ENCODE assay signal across 21 cellular contexts in the genomic region with DNA sequence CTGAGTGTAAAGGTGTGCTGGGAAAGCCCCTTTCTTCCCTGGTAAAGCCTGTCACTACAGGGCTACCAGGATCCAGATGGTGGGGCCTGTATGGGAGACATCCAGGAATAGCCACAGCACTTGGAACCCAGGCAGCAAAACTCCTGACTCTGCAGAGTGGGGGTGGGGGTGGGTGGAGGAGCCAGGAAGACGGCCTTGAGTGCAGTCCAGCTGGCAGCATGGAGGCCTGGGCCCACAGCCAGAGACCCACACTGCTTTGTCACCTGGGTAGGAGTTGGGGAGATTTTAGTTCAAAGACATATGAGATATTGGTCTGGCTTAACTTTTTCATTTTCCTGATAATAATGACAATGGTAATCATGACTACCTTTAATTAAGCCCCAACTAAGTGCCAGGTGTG.
DNase-seq lines count a peak whose midpoint lies in the region; ATAC-seq, FAIRE-seq and TF ChIP-seq lines count a peak whose summit lies in the region.
"Had no signal": no experiment of that assay in that cellular context is flagged by ENCODE, and none has a peak within 500 bp of the region (broad histone marks: within the 10 kb centered on the region; RNA-seq: fewer than 3 reads in every experiment).

No MANE protein-coding gene starts in this region.

- no peak for FAIRE-seq in GM12892 (lab: Jason Lieb, UNC)

- no peak overlapping the region for H3K27ac Mint-ChIP-seq in T-helper 2 cell treated with Interferon-gamma antibody and Interleukin-4, amounts not matched to agents 5 μg/mL and 100 μg/mL, for 36 hours
- no peak overlapping the region for H3K27ac Mint-ChIP-seq in effector memory CD8-positive, alpha-beta T cell
- H3K27ac Mint-ChIP-seq: activated CD8-positive, alpha-beta T cell treated with anti-CD3 and anti-CD28 coated beads, Interleukin-2, amount 10 ng/mL, durations not matched to agents 7 days and 5 days; CD4-positive, alpha-beta T cell; naive B cell; stimulated activated naive B cell treated with anti-CD40 and anti-IgM and Interleukin-4, amounts not matched to agents 10 μg/mL and 1 μg/mL and 100 μg/mL, for 72 hours had no signal

- ATAC-seq in effector memory CD8-positive, alpha-beta T cell (replicated peaks): no peak
- ATAC-seq: activated CD8-positive, alpha-beta T cell treated with anti-CD3 and anti-CD28 coated beads, Interleukin-2, amount 10 ng/mL, durations not matched to agents 7 days and 5 days; stimulated activated naive B cell treated with anti-CD40 and anti-IgM and Interleukin-4, amounts not matched to agents 10 μg/mL and 1 μg/mL and 100 μg/mL, for 72 hours had no signal

- H3K9me3 ChIP-seq in HEK293 (ENCODE audit: control insufficient read depth, insufficient read depth, low read depth, low read length): no peaks in the 10 kb centered on the region
- H3K9me3 ChIP-seq: HAP-1 had no signal

- no peak overlapping the region for H3K4me3 ChIP-seq in HEK293 (ENCODE audit: low read depth, low read length)
- H3K4me3 ChIP-seq: HAP-1, lung had no signal

- H3K9me3 Mint-ChIP-seq in T-helper 2 cell treated with Interferon-gamma antibody and Interleukin-4, amounts not matched to agents 5 μg/mL and 100 μg/mL, for 36 hours: no peaks in the 10 kb centered on the region
- H3K9me3 Mint-ChIP-seq in effector memory CD8-positive, alpha-beta T cell: no peaks in the 10 kb centered on the region
- H3K9me3 Mint-ChIP-seq: CD4-positive, alpha-beta T cell; central memory CD8-positive, alpha-beta T cell; naive B cell; stimulated activated naive B cell treated with anti-CD40 and anti-IgM and Interleukin-4, amounts not matched to agents 10 μg/mL and 1 μg/mL and 100 μg/mL, for 72 hours had no signal

- H3K36me3 Mint-ChIP-seq in T-helper 2 cell treated with Interferon-gamma antibody and Interleukin-4, amounts not matched to agents 5 μg/mL and 100 μg/mL, for 36 hours (ENCODE audit: low read depth): no peaks in the 10 kb centered on the region
- H3K36me3 Mint-ChIP-seq in effector memory CD8-positive, alpha-beta T cell (ENCODE audit: insufficient read depth): no peaks in the 10 kb centered on the region
- H3K36me3 Mint-ChIP-seq: naive B cell; stimulated activated naive B cell treated with anti-CD40 and anti-IgM and Interleukin-4, amounts not matched to agents 10 μg/mL and 1 μg/mL and 100 μg/mL, for 72 hours had no signal

- H3K4me3 Mint-ChIP-seq in T-helper 2 cell treated with Interferon-gamma antibody and Interleukin-4, amounts not matched to agents 5 μg/mL and 100 μg/mL, for 36 hours: no peak overlapping the region
- H3K4me3 Mint-ChIP-seq in effector memory CD8-positive, alpha-beta T cell: no peak overlapping the region
- H3K4me3 Mint-ChIP-seq: activated CD8-positive, alpha-beta T cell treated with anti-CD3 and anti-CD28 coated beads, Interleukin-2, amount 10 ng/mL, durations not matched to agents 7 days and 5 days; CD4-positive, alpha-beta T cell; central memory CD8-positive, alpha-beta T cell; naive B cell; stimulated activated naive B cell treated with anti-CD40 and anti-IgM and Interleukin-4, amounts not matched to agents 10 μg/mL and 1 μg/mL and 100 μg/mL, for 72 hours had no signal

- no peaks in the 10 kb centered on the region for H3K36me3 ChIP-seq in HEK293 (ENCODE audit: control insufficient read depth in 2 of 2, insufficient read depth in 1 of 2, low read length in 2 of 2)
- H3K36me3 ChIP-seq: HAP-1 had no signal

- H3K4me1 Mint-ChIP-seq in T-helper 2 cell treated with Interferon-gamma antibody and Interleukin-4, amounts not matched to agents 5 μg/mL and 100 μg/mL, for 36 hours (ENCODE audit: low read depth): peaks cover 1% of the 10 kb centered on the region
- no peaks in the 10 kb centered on the region for H3K4me1 Mint-ChIP-seq in effector memory CD8-positive, alpha-beta T cell (ENCODE audit: low read depth in 2 of 2)
- H3K4me1 Mint-ChIP-seq: central memory CD8-positive, alpha-beta T cell; naive B cell; stimulated activated naive B cell treated with anti-CD40 and anti-IgM and Interleukin-4, amounts not matched to agents 10 μg/mL and 1 μg/mL and 100 μg/mL, for 72 hours had no signal

- TF ChIP-seq CTCF in HEK293 (tag by site-specific recombination; IDR thresholded peaks at IDR 0.05): no peak

- H3K4me1 ChIP-seq in HEK293 (ENCODE audit: control insufficient read depth, insufficient read depth, low read length): no peaks in the 10 kb centered on the region
- H3K4me1 ChIP-seq: HAP-1 had no signal

- no peak for TF ChIP-seq POLR2A in GM12892 (IDR thresholded peaks at IDR 0.05; ENCODE audit: low read depth, low read length)

- POLR2A ChIA-PET in HEK293 (lab: Yijun Ruan, JAX): no interaction called here

- no peak overlapping the region for H3K27ac ChIP-seq in HEK293 (ENCODE audit: extremely low read depth, low read depth, low read length)
- H3K27ac ChIP-seq: KMS-11 had no signal

- DNase-seq in NCI-H524 (lab: John Stamatoyannopoulos, UW): peak; percentile 73 to 79
- DNase-seq in cerebellum (ENCODE audit: low spot score): peak; percentile 13
- peak; percentile 10 for DNase-seq in medulla oblongata (ENCODE audit: extremely low spot score)
- no peak for DNase-seq in T-helper 2 cell treated with Interferon-gamma antibody and Interleukin-4, amounts not matched to agents 5 μg/mL and 100 μg/mL, for 36 hours (ENCODE audit: low spot score)
- DNase-seq in effector memory CD8-positive, alpha-beta T cell: no peak
- no peak for DNase-seq in GM12892 (ENCODE audit: insufficient read length)
- DNase-seq in activated CD4-positive, alpha-beta T cell treated with anti-CD3 and anti-CD28 coated beads, Interleukin-2, amount 50 U/mL, for 48 hours: no peak
- DNase-seq: activated CD4-positive, CD25-positive, alpha-beta regulatory T cell treated with anti-CD3 and anti-CD28 coated beads, Interleukin-2, amount 50 U/mL, for 72 hours; activated CD8-positive, alpha-beta T cell treated with anti-CD3 and anti-CD28 coated beads, Interleukin-2, amount 10 ng/mL, durations not matched to agents 7 days and 5 days; CD4-positive, alpha-beta T cell; DMS153; foreskin melanocyte; naive B cell; NCI-H526 treated with DMSO at 0.1 percent for 48 hours; stimulated activated CD4-positive, alpha-beta T cell treated with anti-CD3 and anti-CD28 coated beads, Interleukin-2, amount 100 ng/mL, for 48 hours; stimulated activated naive B cell treated with anti-CD40 and anti-IgM and Interleukin-4, amounts not matched to agents 10 μg/mL and 1 μg/mL and 100 μg/mL, for 72 hours had no signal

- CTCF ChIA-PET in HEK293 (lab: Yijun Ruan, JAX): no interaction called here

- peaks cover 3% of the 10 kb centered on the region for H3K27me3 Mint-ChIP-seq in T-helper 2 cell treated with Interferon-gamma antibody and Interleukin-4, amounts not matched to agents 5 μg/mL and 100 μg/mL, for 36 hours (ENCODE audit: low read depth)
- peaks cover 23 to 33% of the 10 kb centered on the region in 2 donors for H3K27me3 Mint-ChIP-seq in effector memory CD8-positive, alpha-beta T cell

TF ChIP-seq in HEK293, 187 proteins besides CTCF, POLR2A, EP300 and RAD21:
- TF ChIP-seq EGR2 (tag by site-specific recombination; IDR thresholded peaks at IDR 0.05; ENCODE audit: low read depth): 0 out of 2 replicates have a peak, but pooled peaks have one; percentile 9
- no peak for TF ChIP-seq ZNF114 (tag by site-specific recombination; IDR thresholded peaks at IDR 0.05)
- no peak for TF ChIP-seq ZNF530 (tag by site-specific recombination; IDR thresholded peaks at IDR 0.05; ENCODE audit: low read depth)
- no peak for TF ChIP-seq ZNF350 (tag by site-specific recombination; IDR thresholded peaks at IDR 0.05)
- TF ChIP-seq ZNF600 (tag by site-specific recombination; IDR thresholded peaks at IDR 0.05): no peak

Comparison
In these comparisons a context has a peak if more than half of its experiments do, and no peak if none do; other contexts are left out.
1. DNase-seq: peak in NCI-H524 (2 of 2), cerebellum (single experiment) and medulla oblongata (single experiment); none in T-helper 2 cell treated with Interferon-gamma antibody and Interleukin-4, amounts not matched to agents 5 μg/mL and 100 μg/mL, for 36 hours (single experiment), effector memory CD8-positive, alpha-beta T cell (0 of 3), GM12892 (single experiment) and activated CD4-positive, alpha-beta T cell treated with anti-CD3 and anti-CD28 coated beads, Interleukin-2, amount 50 U/mL, for 48 hours (0 of 2).